ENCODE assay signal across 1 cellular context in the genomic region with DNA sequence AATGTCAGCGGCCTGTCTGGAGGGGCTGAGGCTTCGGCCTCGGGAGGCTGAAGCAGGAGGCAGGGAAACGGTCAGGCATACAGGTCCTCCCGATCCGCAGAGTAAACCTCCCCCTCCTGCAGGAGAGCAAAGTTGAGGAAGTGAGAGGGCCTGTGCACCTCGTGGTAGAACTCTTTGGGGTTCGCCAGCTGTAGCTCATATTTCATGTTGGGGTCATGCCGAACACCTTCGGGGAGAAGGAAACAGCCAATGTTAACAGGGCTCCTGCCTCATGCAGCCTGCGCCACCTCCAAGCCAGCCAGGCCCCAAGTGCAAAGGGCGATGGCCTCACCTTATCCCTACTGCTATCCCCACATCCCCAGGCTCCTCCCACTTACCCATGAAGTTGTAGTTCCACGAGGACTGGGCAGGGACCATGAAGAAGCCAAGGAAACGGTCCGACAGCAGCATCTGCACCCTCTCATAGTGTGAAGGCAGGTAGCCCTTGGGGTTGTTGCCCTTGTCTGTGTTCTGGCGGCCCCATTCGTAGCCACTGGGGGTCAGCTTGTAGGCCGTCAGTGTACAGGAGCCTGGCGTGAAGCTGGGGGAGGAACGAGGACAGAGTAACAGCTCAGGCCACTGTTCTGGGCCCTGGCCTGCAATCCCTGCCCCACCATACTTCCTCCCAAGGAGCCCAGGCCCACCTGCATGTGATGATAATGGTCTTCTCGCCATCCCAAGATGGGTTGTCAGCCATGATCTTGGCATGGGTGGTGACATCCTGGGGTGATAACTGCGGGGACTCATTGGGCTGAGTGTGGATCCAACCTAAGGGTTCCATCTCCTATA.
TF ChIP-seq lines count a peak whose summit lies in the region.

No MANE protein-coding gene starts in this region.

TF ChIP-seq in HEK293, 187 proteins besides CTCF, POLR2A, EP300 and RAD21 (continued from another document):
- TF ChIP-seq, protein P1, sequence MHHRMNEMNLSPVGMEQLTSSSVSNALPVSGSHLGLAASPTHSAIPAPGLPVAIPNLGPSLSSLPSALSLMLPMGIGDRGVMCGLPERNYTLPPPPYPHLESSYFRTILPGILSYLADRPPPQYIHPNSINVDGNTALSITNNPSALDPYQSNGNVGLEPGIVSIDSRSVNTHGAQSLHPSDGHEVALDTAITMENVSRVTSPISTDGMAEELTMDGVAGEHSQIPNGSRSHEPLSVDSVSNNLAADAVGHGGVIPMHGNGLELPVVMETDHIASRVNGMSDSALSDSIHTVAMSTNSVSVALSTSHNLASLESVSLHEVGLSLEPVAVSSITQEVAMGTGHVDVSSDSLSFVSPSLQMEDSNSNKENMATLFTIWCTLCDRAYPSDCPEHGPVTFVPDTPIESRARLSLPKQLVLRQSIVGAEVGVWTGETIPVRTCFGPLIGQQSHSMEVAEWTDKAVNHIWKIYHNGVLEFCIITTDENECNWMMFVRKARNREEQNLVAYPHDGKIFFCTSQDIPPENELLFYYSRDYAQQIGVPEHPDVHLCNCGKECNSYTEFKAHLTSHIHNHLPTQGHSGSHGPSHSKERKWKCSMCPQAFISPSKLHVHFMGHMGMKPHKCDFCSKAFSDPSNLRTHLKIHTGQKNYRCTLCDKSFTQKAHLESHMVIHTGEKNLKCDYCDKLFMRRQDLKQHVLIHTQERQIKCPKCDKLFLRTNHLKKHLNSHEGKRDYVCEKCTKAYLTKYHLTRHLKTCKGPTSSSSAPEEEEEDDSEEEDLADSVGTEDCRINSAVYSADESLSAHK (tag by site-specific recombination; IDR thresholded peaks at IDR 0.05): peak; percentile 68; the same call in 1 of the 2 replicates
- TF ChIP-seq ZNF600 (tag by site-specific recombination; IDR thresholded peaks at IDR 0.05) (0 out of 2 replicates have a peak, but pooled peaks have one; percentile 51), YY1 (tag by site-specific recombination; IDR thresholded peaks at IDR 0.05) (no peak), ZNF292 (tag by site-specific recombination; IDR thresholded peaks at IDR 0.05; ENCODE audit: borderline replicate concordance, low read depth) (no peak), ZBTB17 (tag by site-specific recombination; IDR thresholded peaks at IDR 0.05) (peak; percentile 62), ZNF341 (tag by site-specific recombination; IDR thresholded peaks at IDR 0.05; ENCODE audit: low read depth) (peak; percentile 69), ZNF202 (tag by site-specific recombination; IDR thresholded peaks at IDR 0.05; ENCODE audit: borderline replicate concordance) (no peak), TRIM28 (IDR thresholded peaks at IDR 0.05; ENCODE audit: borderline replicate concordance, low read length) (no peak), ZBTB8A (tag by site-specific recombination; IDR thresholded peaks at IDR 0.05) (no peak), ZNF174 (tag by site-specific recombination; IDR thresholded peaks at IDR 0.05) (no peak), ZNF302 (tag by site-specific recombination; IDR thresholded peaks at IDR 0.05; ENCODE audit: low read depth) (no peak), ZNF394 (tag by site-specific recombination; IDR thresholded peaks at IDR 0.05; ENCODE audit: borderline replicate concordance) (no peak), ZFP37 (tag by site-specific recombination; IDR thresholded peaks at IDR 0.05) (no peak), ZNF670 (tag by site-specific recombination; IDR thresholded peaks at IDR 0.05; ENCODE audit: low read depth) (no peak)
- TF ChIP-seq, protein P2, sequence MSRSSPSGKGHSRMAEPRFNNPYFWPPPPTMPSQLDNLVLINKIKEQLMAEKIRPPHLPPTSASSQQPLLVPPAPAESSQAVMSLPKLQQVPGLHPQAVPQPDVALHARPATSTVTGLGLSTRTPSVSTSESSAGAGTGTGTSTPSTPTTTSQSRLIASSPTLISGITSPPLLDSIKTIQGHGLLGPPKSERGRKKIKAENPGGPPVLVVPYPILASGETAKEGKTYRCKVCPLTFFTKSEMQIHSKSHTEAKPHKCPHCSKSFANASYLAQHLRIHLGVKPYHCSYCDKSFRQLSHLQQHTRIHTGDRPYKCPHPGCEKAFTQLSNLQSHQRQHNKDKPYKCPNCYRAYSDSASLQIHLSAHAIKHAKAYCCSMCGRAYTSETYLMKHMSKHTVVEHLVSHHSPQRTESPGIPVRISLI (tag by site-specific recombination; IDR thresholded peaks at IDR 0.05): no peak
